ENCODE assay signal across 19 cellular contexts in genomic region chr10:69403519-69403918, GRCh38. TPM values are rescaled to one million over a fixed set of nuclear protein-coding genes. Genes with fewer than 3 reads are reported as not detected.
DNase-seq lines count a peak whose midpoint lies in the region; ATAC-seq and TF ChIP-seq lines count a peak whose summit lies in the region.
"Had no signal": no experiment of that assay in that cellular context is flagged by ENCODE, and none has a peak within 500 bp of the region (broad histone marks: within the 10 kb centered on the region; RNA-seq: fewer than 3 reads in every experiment).

No MANE protein-coding gene starts in this region.

- peaks cover 5 to 15% of the 10 kb centered on the region in 2 donors for H3K36me3 Mint-ChIP-seq in activated T-cell treated with anti-CD3 and anti-CD28 coated beads, Interleukin-2, amount 50 U/mL, for 72 hours (ENCODE audit: insufficient read depth in 2 of 2)

- no peak overlapping the region for H3K4me3 Mint-ChIP-seq in activated T-cell treated with anti-CD3 and anti-CD28 coated beads, Interleukin-2, amount 50 U/mL, for 72 hours
- H3K4me3 Mint-ChIP-seq: CD8-positive, alpha-beta T cell; immature natural killer cell; mesothelial cell of epicardium had no signal

- H3K27me3 ChIP-seq in esophagus squamous epithelium = no peaks in the 10 kb centered on the region
- H3K27me3 ChIP-seq: gastroesophageal sphincter had no signal

- intact Hi-C loops in esophagus squamous epithelium (cut with DNase I) = no loop called here

- DNase-seq in EL = peak; percentile 72
- DNase-seq in RPMI7951 (ENCODE audit: low read depth) = peak; percentile 65
- no peak for DNase-seq in esophagus squamous epithelium (lab: John Stamatoyannopoulos, UW)
- DNase-seq in renal cortical epithelial cell (ENCODE audit: low read depth) = peak; percentile 41
- DNase-seq in activated T-cell treated with anti-CD3 and anti-CD28 coated beads, Interleukin-2, amount 50 U/mL, for 72 hours = no peak
- DNase-seq in NCI-H187 (lab: John Stamatoyannopoulos, UW) = no peak
- no peak for DNase-seq in mucosa of gallbladder (ENCODE audit: low spot score)
- DNase-seq in inferior parietal cortex (ENCODE audit: extremely low spot score) = no peak
- DNase-seq: anterior cingulate cortex; CD8-positive, alpha-beta T cell; immature natural killer cell; NCI-H1436 treated with DMSO at 0.1 percent for 48 hours; NCI-H446; occipital lobe; stimulated activated CD4-positive, alpha-beta T cell treated with anti-CD3 and anti-CD28 coated beads, Interleukin-12 subunit alpha, Interleukin-12 subunit beta, amount 100 ng/mL, for 4 hours; T-helper 9 cell had no signal

- peaks cover 25 to 74% (median 32%) of the 10 kb centered on the region in 3 donors for H3K36me3 ChIP-seq in esophagus squamous epithelium

- H3K27ac Mint-ChIP-seq in activated T-cell treated with anti-CD3 and anti-CD28 coated beads, Interleukin-2, amount 50 U/mL, for 72 hours = no peak overlapping the region
- H3K27ac Mint-ChIP-seq: CD8-positive, alpha-beta T cell; immature natural killer cell; mesothelial cell of epicardium had no signal

- H3K4me1 ChIP-seq in esophagus squamous epithelium = peaks cover 16 to 73% (median 30%) of the 10 kb centered on the region in 3 donors

- 33 to 56% methylated on average over 3 of the region's 3 CpGs for WGBS in esophagus squamous epithelium, 2 donors

- no peak for TF ChIP-seq POLR2A in esophagus squamous epithelium (IDR thresholded peaks at IDR 0.05)

- peak overlapping the region in 3 of 4 donors; percentile 9 to 81 (median 28) for H3K27ac ChIP-seq in esophagus squamous epithelium

- no peak for TF ChIP-seq CTCF in esophagus squamous epithelium (IDR thresholded peaks at IDR 0.05)

- ATAC-seq in activated T-cell treated with anti-CD3 and anti-CD28 coated beads, Interleukin-2, amount 50 U/mL, for 72 hours (replicated peaks in 1 of 2) = no peak
- ATAC-seq: CD8-positive, alpha-beta T cell; gastroesophageal sphincter; HCT116 had no signal

- no peaks in the 10 kb centered on the region for H3K9me3 Mint-ChIP-seq in activated T-cell treated with anti-CD3 and anti-CD28 coated beads, Interleukin-2, amount 50 U/mL, for 72 hours
- H3K9me3 Mint-ChIP-seq: mesothelial cell of epicardium had no signal

- H3K9me3 ChIP-seq in esophagus squamous epithelium = no peaks in the 10 kb centered on the region
- H3K9me3 ChIP-seq: gastroesophageal sphincter had no signal

- H3K27me3 Mint-ChIP-seq in activated T-cell treated with anti-CD3 and anti-CD28 coated beads, Interleukin-2, amount 50 U/mL, for 72 hours (ENCODE audit: low read depth) = no peaks in the 10 kb centered on the region

- no peak overlapping the region for H3K4me3 ChIP-seq in esophagus squamous epithelium
- H3K4me3 ChIP-seq: gastroesophageal sphincter had no signal

- peaks cover 20% of the 10 kb centered on the region for H3K4me1 Mint-ChIP-seq in activated T-cell treated with anti-CD3 and anti-CD28 coated beads, Interleukin-2, amount 50 U/mL, for 72 hours (ENCODE audit: low read depth)

RNA-seq across cellular contexts. Expression of gene TACR2, which starts 13.2 kb away (rescaled TPM):
- 0.10 and 0.36 TPM in 2 replicates for total RNA-seq in RPMI7951 (2014; rRNA removed; shearing (Covaris generic))
- total RNA-seq in esophagus squamous epithelium = 10 to 100 TPM in 1 of 4 donors, 1 to 10 TPM in 2, under 1 TPM in 1; 0.72 to 24.0 (median 4.4) TPM
- total RNA-seq in renal cortical epithelial cell = 0.05 TPM in 1 of 2 replicates, not detected in the other
- not detected for total RNA-seq in activated T-cell treated with anti-CD3 and anti-CD28 coated beads, Interleukin-2, amount 50 U/mL, for 72 hours
- 1.6 TPM for total RNA-seq in mucosa of gallbladder
- total RNA-seq: CD8-positive, alpha-beta T cell; mesothelial cell of epicardium had no signal

RNA-seq across cellular contexts. Expression of gene TSPAN15, which starts 47.7 kb away (rescaled TPM):
- 23.1 and 29.2 TPM in 2 replicates for total RNA-seq in RPMI7951 (2014; rRNA removed; shearing (Covaris generic))
- total RNA-seq in esophagus squamous epithelium (10 to 100 TPM in 3 of 4 donors, 1 to 10 TPM in 1; 3.6 to 24.0 (median 18.5) TPM), renal cortical epithelial cell (56.6 and 63.0 TPM in 2 replicates), mucosa of gallbladder (108 TPM)
- total RNA-seq in activated T-cell treated with anti-CD3 and anti-CD28 coated beads, Interleukin-2, amount 50 U/mL, for 72 hours = 1 to 10 TPM; 1.5 to 1.8 TPM

Comparison
In these comparisons a context has a peak if more than half of its experiments do, and no peak if none do; other contexts are left out.
1. DNase-seq: peak in EL (single experiment), RPMI7951 (single experiment) and renal cortical epithelial cell (single experiment); none in esophagus squamous epithelium (single experiment), activated T-cell treated with anti-CD3 and anti-CD28 coated beads, Interleukin-2, amount 50 U/mL, for 72 hours (0 of 2), NCI-H187 (0 of 2), mucosa of gallbladder (single experiment) and inferior parietal cortex (single experiment).